Comparison of ENCODE assay signal across 10 cellular contexts in genomic region chr5:172010278-172010677, GRCh38. TPM values are rescaled to one million over a fixed set of nuclear protein-coding genes. Genes with fewer than 3 reads are reported as not detected.
DNase-seq lines count a peak whose midpoint lies in the region; TF ChIP-seq lines count a peak whose summit lies in the region.
"Had no signal": no experiment of that assay in that cellular context is flagged by ENCODE, and none has a peak within 500 bp of the region (broad histone marks: within the 10 kb centered on the region; RNA-seq: fewer than 3 reads in every experiment).

No MANE protein-coding gene starts in this region.

- no peak overlapping the region for H3K4me3 Mint-ChIP-seq in activated CD4-positive, alpha-beta memory T cell treated with anti-CD3 and anti-CD28 coated beads, Interleukin-2, amount 10 ng/mL, durations not matched to agents 7 days and 5 days

- no peaks in the 10 kb centered on the region for H3K27me3 ChIP-seq in AG04450 (ENCODE audit: control insufficient read depth, insufficient read depth, low read length)
- H3K27me3 ChIP-seq: SJCRH30 had no signal

- peak; percentile 34; the same call in 1 of the 2 replicates for TF ChIP-seq CTCF in AG04450 (IDR thresholded peaks at IDR 0.05; ENCODE audit: low read depth, low read length)

- no peak overlapping the region for H3K27ac ChIP-seq in AG04450 (ENCODE audit: low read depth, low read length)
- H3K27ac ChIP-seq: SJCRH30 had no signal

- H3K36me3 Mint-ChIP-seq in activated CD4-positive, alpha-beta memory T cell treated with anti-CD3 and anti-CD28 coated beads, Interleukin-2, amount 10 ng/mL, durations not matched to agents 7 days and 5 days (ENCODE audit: low read depth), result peaks cover 5% of the 10 kb centered on the region

- H3K4me3 ChIP-seq in AG04450 (ENCODE audit: low read depth, low read length), result no peak overlapping the region
- H3K4me3 ChIP-seq: SJCRH30 had no signal

- H3K9me3 ChIP-seq in AG04450 (ENCODE audit: control insufficient read depth, insufficient read depth, low read length), result peaks cover 3% of the 10 kb centered on the region; the same call in 1 of the 2 replicates
- H3K9me3 ChIP-seq: SJCRH30 had no signal

- POLR2A ChIA-PET in AG04450 (lab: Yijun Ruan, JAX), result interaction anchor here (0.5 kb wide), 1 partner anchor 623 kb away, joined by 3 read pairs; no protein-coding TSS in a partner anchor
- POLR2A ChIA-PET in activated CD4-positive, alpha-beta memory T cell treated with anti-CD3 and anti-CD28 coated beads, Interleukin-2, amount 10 ng/mL, durations not matched to agents 7 days and 5 days (lab: Charles Lee), result interaction anchor here (1.4 to 1.8 kb wide), 2 partner anchors 15 to 24 kb away, joined by 3 to 7 read pairs; no protein-coding TSS in a partner anchor

- H3K27me3 Mint-ChIP-seq in activated CD4-positive, alpha-beta memory T cell treated with anti-CD3 and anti-CD28 coated beads, Interleukin-2, amount 10 ng/mL, durations not matched to agents 7 days and 5 days, result no peaks in the 10 kb centered on the region

- DNase-seq in AG04450 (ENCODE audit: low read depth, low spot score) (no peak), ELF-1 (ENCODE audit: low read depth, low spot score) (peak; percentile 24), NCI-H345 treated with DMSO at 0.1 percent for 48 hours (lab: John Stamatoyannopoulos, UW; ENCODE audit: unreplicated experiment) (peak; percentile 57), dermis blood vessel endothelial cell (peak; percentile 12), NCI-H1930 (lab: John Stamatoyannopoulos, UW) (no peak), COLO829 (ENCODE audit: low spot score) (no peak)
- DNase-seq in stimulated activated naive CD4-positive, alpha-beta T cell (lab: John Stamatoyannopoulos, UW), result no peak
- DNase-seq in activated CD4-positive, alpha-beta memory T cell treated with anti-CD3 and anti-CD28 coated beads, Interleukin-2, amount 10 ng/mL, durations not matched to agents 7 days and 5 days, result no peak
- DNase-seq: central memory CD4-positive, alpha-beta T cell had no signal

- H3K4me1 Mint-ChIP-seq in activated CD4-positive, alpha-beta memory T cell treated with anti-CD3 and anti-CD28 coated beads, Interleukin-2, amount 10 ng/mL, durations not matched to agents 7 days and 5 days, result peaks cover 23% of the 10 kb centered on the region

- no peaks in the 10 kb centered on the region for H3K9me3 Mint-ChIP-seq in activated CD4-positive, alpha-beta memory T cell treated with anti-CD3 and anti-CD28 coated beads, Interleukin-2, amount 10 ng/mL, durations not matched to agents 7 days and 5 days

- no peak overlapping the region for H3K27ac Mint-ChIP-seq in activated CD4-positive, alpha-beta memory T cell treated with anti-CD3 and anti-CD28 coated beads, Interleukin-2, amount 10 ng/mL, durations not matched to agents 7 days and 5 days

- CTCF ChIA-PET in AG04450 (lab: Charles Lee), result interaction anchor here (0.5 to 7.3 kb wide), 4 partner anchors 99 to 470 kb away, joined by 4 to 59 read pairs (median 4); partner anchors contain the start of gene STK10
- CTCF ChIA-PET in activated CD4-positive, alpha-beta memory T cell treated with anti-CD3 and anti-CD28 coated beads, Interleukin-2, amount 10 ng/mL, durations not matched to agents 7 days and 5 days (lab: Charles Lee), result interaction anchor here (0.7 to 1.3 kb wide), 3 partner anchors 31 to 178 kb away, joined by 3 to 5 read pairs (median 3); partner anchors contain the start of gene STK10

RNA-seq across cellular contexts. Expression of gene FBXW11, which starts 3.8 kb away (rescaled TPM):
- 68.1 and 77.1 TPM in 2 replicates for polyA plus RNA-seq in AG04450 (2011; rRNA removed)
- polyA minus RNA-seq in AG04450 (2011; rRNA and poly(A)+ RNA removed), result 113 and 115 TPM in 2 replicates
- total RNA-seq in dermis blood vessel endothelial cell, result 81.4 and 90.4 TPM in 2 replicates
- total RNA-seq in activated CD4-positive, alpha-beta memory T cell treated with anti-CD3 and anti-CD28 coated beads, Interleukin-2, amount 10 ng/mL, durations not matched to agents 7 days and 5 days, result 10 to 100 TPM; 37.4 to 38.8 TPM

Comparison
In these comparisons a context has a peak if more than half of its experiments do, and no peak if none do; other contexts are left out.
1. DNase-seq: peak in ELF-1 (single experiment), NCI-H345 treated with DMSO at 0.1 percent for 48 hours (single experiment) and dermis blood vessel endothelial cell (single experiment); none in AG04450 (single experiment), NCI-H1930 (0 of 2), stimulated activated naive CD4-positive, alpha-beta T cell (0 of 6), activated CD4-positive, alpha-beta memory T cell treated with anti-CD3 and anti-CD28 coated beads, Interleukin-2, amount 10 ng/mL, durations not matched to agents 7 days and 5 days (single experiment) and COLO829 (single experiment).